In genomic region chr7:44622342-44623151, GRCh38 we compare ENCODE assay signal across 9 cellular contexts. TPM values are rescaled to one million over a fixed set of nuclear protein-coding genes. Genes with fewer than 3 reads are reported as not detected.
DNase-seq lines count a peak whose midpoint lies in the region; ATAC-seq and TF ChIP-seq lines count a peak whose summit lies in the region.
"Had no signal": no experiment of that assay in that cellular context is flagged by ENCODE, and none has a peak within 500 bp of the region (broad histone marks: within the 10 kb centered on the region; RNA-seq: fewer than 3 reads in every experiment).

No MANE protein-coding gene starts in this region.

- H3K4me3 ChIP-seq in vagina, result no peak overlapping the region

- peak overlapping the region; percentile 29 to 69 (median 61) for H3K4me3 Mint-ChIP-seq in T-cell
- H3K4me3 Mint-ChIP-seq in stimulated activated naive CD8-positive, alpha-beta T cell treated with anti-CD3 and anti-CD28 coated beads, Interleukin-15, Interleukin-2, amounts not matched to agents 100 ng/mL and 50 ng/mL, for 24 hours, result peak overlapping the region; percentile 66

- peaks cover 45% of the 10 kb centered on the region for H3K36me3 Mint-ChIP-seq in T-cell
- peaks cover 52% of the 10 kb centered on the region for H3K36me3 Mint-ChIP-seq in stimulated activated naive CD8-positive, alpha-beta T cell treated with anti-CD3 and anti-CD28 coated beads, Interleukin-15, Interleukin-2, amounts not matched to agents 100 ng/mL and 50 ng/mL, for 24 hours (ENCODE audit: low read depth)

- H3K27ac Mint-ChIP-seq in T-cell, result peak overlapping the region; percentile 93 to 94
- peak overlapping the region; percentile 94 for H3K27ac Mint-ChIP-seq in stimulated activated naive CD8-positive, alpha-beta T cell treated with anti-CD3 and anti-CD28 coated beads, Interleukin-15, Interleukin-2, amounts not matched to agents 100 ng/mL and 50 ng/mL, for 24 hours

- DNase-seq in T-cell (no peak), left cardiac atrium (no peak), occipital lobe (lab: John Stamatoyannopoulos, UW) (no peak), amniotic stem cell (lab: John Stamatoyannopoulos, UW) (no peak), vagina (ENCODE audit: extremely low spot score in 2 of 2) (no peak)

- peaks cover 80 to 92% (median 88%) of the 10 kb centered on the region in 3 donors for H3K4me1 Mint-ChIP-seq in T-cell
- H3K4me1 Mint-ChIP-seq in stimulated activated naive CD8-positive, alpha-beta T cell treated with anti-CD3 and anti-CD28 coated beads, Interleukin-15, Interleukin-2, amounts not matched to agents 100 ng/mL and 50 ng/mL, for 24 hours (ENCODE audit: low read depth), result peaks cover 80% of the 10 kb centered on the region

- CTCF ChIA-PET in T-cell (lab: Charles Lee), result no interaction called here

- intact Hi-C loops in left cardiac atrium (cut with DNase I), result no loop called here
- intact Hi-C loops in vagina (cut with DNase I), result no loop called here

- H3K4me1 ChIP-seq in vagina, result peaks cover 56% of the 10 kb centered on the region

- no peaks in the 10 kb centered on the region for H3K27me3 Mint-ChIP-seq in T-cell
- no peaks in the 10 kb centered on the region for H3K27me3 Mint-ChIP-seq in stimulated activated naive CD8-positive, alpha-beta T cell treated with anti-CD3 and anti-CD28 coated beads, Interleukin-15, Interleukin-2, amounts not matched to agents 100 ng/mL and 50 ng/mL, for 24 hours

- no peaks in the 10 kb centered on the region for H3K27me3 ChIP-seq in vagina

- no peaks in the 10 kb centered on the region for H3K9me3 Mint-ChIP-seq in T-cell
- no peaks in the 10 kb centered on the region for H3K9me3 Mint-ChIP-seq in stimulated activated naive CD8-positive, alpha-beta T cell treated with anti-CD3 and anti-CD28 coated beads, Interleukin-15, Interleukin-2, amounts not matched to agents 100 ng/mL and 50 ng/mL, for 24 hours

- POLR2A ChIA-PET in T-cell (lab: Charles Lee), result interaction anchor here in 1 of 2 donors (0.5 to 0.6 kb wide), 2 partner anchors 11 to 111 kb away, joined by 7 read pairs; no protein-coding TSS in a partner anchor

- peak; percentile 14 for TF ChIP-seq POLR2A in GM15510 (IDR thresholded peaks at IDR 0.05; ENCODE audit: borderline replicate concordance, extremely low read depth, insufficient read length)
- no peak for TF ChIP-seq POLR2A in vagina (IDR thresholded peaks at IDR 0.05)

- no peak overlapping the region for H3K27ac ChIP-seq in vagina
- H3K27ac ChIP-seq: HL-60 had no signal

- no peaks in the 10 kb centered on the region for H3K9me3 ChIP-seq in vagina

- peaks cover 0 to 22% of the 10 kb centered on the region in 2 donors for H3K36me3 ChIP-seq in vagina

- no peak for TF ChIP-seq CTCF in vagina (IDR thresholded peaks at IDR 0.05)

- ATAC-seq in HG02571 (IDR thresholded peaks at IDR 0.05; ENCODE audit: unreplicated experiment) (peak; percentile 57), T-cell (replicated peaks in 1 of 4) (peak; percentile 53 to 76 (median 68)), left cardiac atrium (peak; percentile 28 to 69)

RNA-seq across cellular contexts. Expression of gene OGDH, which starts 16.1 kb away (rescaled TPM):
- 100 to 1,000 TPM in 3 of 5 donors, 10 to 100 TPM in 2; 58.9 to 113 (median 108) TPM for total RNA-seq in T-cell
- 100 to 1,000 TPM; 343 to 358 TPM for total RNA-seq in left cardiac atrium
- 40.9 TPM for total RNA-seq in occipital lobe
- 80.0 TPM for total RNA-seq in vagina

RNA-seq across cellular contexts. Expression of gene TMED4, which starts 40.5 kb away (rescaled TPM):
- total RNA-seq in T-cell (100 to 1,000 TPM in 1 of 5 donors, 10 to 100 TPM in 4; 84.5 to 106 (median 93.1) TPM), left cardiac atrium (10 to 100 TPM; 55.1 to 73.2 TPM), occipital lobe (74.2 TPM), vagina (102 TPM)

RNA-seq across cellular contexts. Expression of gene DDX56, which starts 48.8 kb away (rescaled TPM):
- total RNA-seq in T-cell (100 to 1,000 TPM in 4 of 5 donors, 10 to 100 TPM in 1; 97.5 to 118 (median 107) TPM), left cardiac atrium (10 to 100 TPM; 27.8 to 44.4 TPM), occipital lobe (46.8 TPM), vagina (60.2 TPM)
